ENCODE assay signal across 13 cellular contexts in the genomic region with DNA sequence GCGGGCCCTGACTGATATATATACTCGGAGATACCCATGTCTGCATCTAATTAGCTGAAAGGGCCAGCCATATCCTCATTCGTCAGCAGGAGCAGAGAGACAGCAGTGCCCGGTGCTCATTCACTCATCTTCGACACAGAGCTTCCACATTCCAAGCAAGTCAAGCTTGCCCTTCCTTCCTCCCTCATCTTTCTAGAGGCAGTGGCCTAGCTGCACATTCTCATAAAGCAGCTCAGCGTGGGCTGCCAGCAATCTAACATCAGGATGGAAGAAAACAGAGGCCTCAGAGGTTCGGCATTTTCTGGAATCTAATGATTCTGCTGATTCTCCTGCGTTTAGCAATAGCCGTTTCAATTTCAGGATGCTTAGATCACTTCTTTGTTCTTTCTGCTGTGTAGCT.
DNase-seq lines count a peak whose midpoint lies in the region; ATAC-seq, FAIRE-seq and TF ChIP-seq lines count a peak whose summit lies in the region.
"Had no signal": no experiment of that assay in that cellular context is flagged by ENCODE, and none has a peak within 500 bp of the region (broad histone marks: within the 10 kb centered on the region; RNA-seq: fewer than 3 reads in every experiment).

No MANE protein-coding gene starts in this region.

- intact Hi-C loops in K562 (cut with micrococcal nuclease), result no loop called here
- intact Hi-C loops in kidney (cut with DNase I), result loop anchor here (10.0 kb wide), 2 partner anchors 118 to 148 kb away; no protein-coding TSS in a partner anchor

- H3K9me1 ChIP-seq in K562 (ENCODE audit: control insufficient read depth, insufficient read depth, low read length), result no peaks in the 10 kb centered on the region

- TF ChIP-seq POLR2A in K562 (conservative IDR thresholded peaks at IDR 0.05), result no peak

- in situ Hi-C loops in K562 (cut with MboI), result loop anchor here (10.0 kb wide), 1 partner anchor 258 kb away; no protein-coding TSS in a partner anchor

- no TSS peak for BruUV-seq in K562 (replicated peaks; lab: Mats Ljungman, UMichigan)

- TF ChIP-seq EP300 in K562 (IDR thresholded peaks at IDR 0.05; ENCODE audit: low read length), result no peak

- no peak for FAIRE-seq in K562 (lab: Jason Lieb, UNC)
- no peak for FAIRE-seq in kidney (lab: Jason Lieb, UNC)

- no peak for TF ChIP-seq RAD21 in K562 (CRISPR knock-in tag; conservative IDR thresholded peaks at IDR 0.05 in 1 of 2, IDR thresholded peaks at IDR 0.05 in 1 of 2)

- peak overlapping the region; percentile 47; the same call in 1 of the 2 replicates for H2AFZ ChIP-seq in K562 (ENCODE audit: low read depth, low read length)

- no peak for TF ChIP-seq CTCF in K562 (IDR thresholded peaks at IDR 0.05 in 2 of 3, conservative IDR thresholded peaks at IDR 0.05 in 1 of 3; ENCODE audit: insufficient read depth in 2 of 3, low read depth in 1 of 3, low read length in 3 of 3)
- TF ChIP-seq CTCF in kidney (IDR thresholded peaks at IDR 0.05; ENCODE audit: borderline replicate concordance, extremely low read depth, insufficient read depth), result no peak

- ATAC-seq in K562 (no peak), GM18873 (IDR thresholded peaks at IDR 0.05; ENCODE audit: low FRiP score, unreplicated experiment) (no peak), GM21390 (IDR thresholded peaks at IDR 0.05; ENCODE audit: unreplicated experiment) (no peak), HG02571 (IDR thresholded peaks at IDR 0.05; ENCODE audit: unreplicated experiment) (no peak)

- H3K4me1 ChIP-seq in K562 (replicated peaks in 1 of 2; ENCODE audit: control insufficient read depth in 2 of 2, insufficient read depth in 2 of 2, low read length in 2 of 2), result peaks cover 10 to 37% of the 10 kb centered on the region in 2 experiments; a peak in 3 of 5 replicates
- H3K4me1 ChIP-seq in kidney (ENCODE audit: control insufficient read depth in 1 of 2, insufficient read depth in 1 of 2, low read depth in 1 of 2, low read length in 2 of 2), result peaks cover 33 to 38% of the 10 kb centered on the region in 2 donors
- H3K4me1 ChIP-seq: HAP-1 had no signal

- POLR2A ChIA-PET in K562 (lab: Yijun Ruan, JAX), result interaction anchor here (0.9 to 3.5 kb wide), 6 partner anchors 10 to 119 kb away, joined by 3 to 19 read pairs (median 3); a partner anchor contains a TSS

- H3K79me2 ChIP-seq in K562 (ENCODE audit: control insufficient read depth, insufficient read depth, low read length), result no peaks in the 10 kb centered on the region

- no peaks in the 10 kb centered on the region for H3K36me3 ChIP-seq in K562 (ENCODE audit: control insufficient read depth, insufficient read depth, low read length)
- no peaks in the 10 kb centered on the region for H3K36me3 ChIP-seq in kidney (ENCODE audit: control insufficient read depth in 1 of 2, insufficient read depth in 2 of 2, low read length in 2 of 2)
- H3K36me3 ChIP-seq: adrenal gland, HAP-1, neutrophil had no signal

- H3K9me3 ChIP-seq in K562 (replicated peaks; ENCODE audit: control insufficient read depth, insufficient read depth, low read depth, low read length) (no peaks in the 10 kb centered on the region), kidney (ENCODE audit: control insufficient read depth in 1 of 2, low read length in 2 of 2) (no peaks in the 10 kb centered on the region)
- H3K9me3 ChIP-seq: adrenal gland, HAP-1, neutrophil had no signal

- H3K9ac ChIP-seq in K562 (ENCODE audit: insufficient read depth in 1 of 2, low read depth in 2 of 2, low read length in 2 of 2) (peak overlapping the region in 1 of 2 experiments; percentile 12; a peak in 1 of 4 replicates), kidney (ENCODE audit: low read length in 2 of 2) (peak overlapping the region; percentile 2 to 37)

- no peak overlapping the region for H3K4me3 ChIP-seq in K562
- no peak overlapping the region for H3K4me3 ChIP-seq in kidney (ENCODE audit: low read length in 2 of 2)
- H3K4me3 ChIP-seq in skin epidermis, result no peak overlapping the region
- H3K4me3 ChIP-seq: adrenal gland, HAP-1 had no signal

- H3K27ac ChIP-seq in K562 (ENCODE audit: extremely low read depth, low read depth, low read length) (no peak overlapping the region), kidney (ENCODE audit: low read depth in 2 of 2, low read length in 2 of 2) (peak overlapping the region; percentile 81 to 91), skin epidermis (peak overlapping the region in 18 of 21 experiments; percentile 1 to 75 (median 50))
- H3K27ac ChIP-seq: neutrophil had no signal

- WGBS in K562 (ENCODE audit: insufficient coverage, low coverage, missing lambda C conversion rate), result 73% methylated on average over 9 of the region's 9 CpGs

- no peaks in the 10 kb centered on the region for H4K20me1 ChIP-seq in K562 (replicated peaks; ENCODE audit: control insufficient read depth, insufficient read depth, low read length)

- DNase-seq in EL (peak; percentile 81), K562 (ENCODE audit: extremely low read depth in 1 of 4, low spot score in 3 of 4) (no peak), kidney (peak; percentile 72), NCI-H748 (lab: John Stamatoyannopoulos, UW; ENCODE audit: unreplicated experiment) (no peak)
- DNase-seq: activated CD4-positive, alpha-beta T cell treated with anti-CD3 and anti-CD28 coated beads, Interleukin-2, amount 50 U/mL, for 48 hours; NCI-H187 treated with DMSO at 0.1 percent for 48 hours had no signal

- H3K4me2 ChIP-seq in K562 (ENCODE audit: insufficient read depth, low read length), result no peak overlapping the region

- H3K27me3 ChIP-seq in K562 (ENCODE audit: control insufficient read depth in 2 of 2, insufficient read depth in 2 of 2, low read length in 2 of 2), result no peaks in the 10 kb centered on the region
- H3K27me3 ChIP-seq: adrenal gland, neutrophil had no signal

- CTCF ChIA-PET in K562 (lab: Yijun Ruan, JAX; ENCODE audit: low intra/inter-chr PET ratio), result no interaction called here

TF ChIP-seq in K562, 482 proteins besides CTCF, POLR2A, EP300 and RAD21:
- TF ChIP-seq DMBX1 (CRISPR knock-in tag; IDR thresholded peaks at IDR 0.05; ENCODE audit: borderline replicate concordance) (no peak), BRD4 (IDR thresholded peaks at IDR 0.05) (no peak), SAFB (IDR thresholded peaks at IDR 0.05; ENCODE audit: borderline replicate concordance, low read depth, low read length) (no peak), NFE2L1 (tag; IDR thresholded peaks at IDR 0.05; ENCODE audit: borderline replicate concordance, low read depth) (no peak), RCOR1 (IDR thresholded peaks at IDR 0.05; ENCODE audit: borderline replicate concordance in 1 of 2, low read depth in 2 of 2, low read length in 2 of 2) (no peak), ZNF24 (IDR thresholded peaks at IDR 0.05) (no peak), ZNF232 (CRISPR knock-in tag; IDR thresholded peaks at IDR 0.05) (no peak), KLF6 (CRISPR knock-in tag; IDR thresholded peaks at IDR 0.05; ENCODE audit: borderline replicate concordance) (no peak), NFE2 (IDR thresholded peaks at IDR 0.05; ENCODE audit: low read depth) (no peak), POLR3A (IDR thresholded peaks at IDR 0.05; ENCODE audit: borderline replicate concordance, extremely low read depth, insufficient read depth, insufficient read length) (no peak), ZNF431 (CRISPR knock-in tag; IDR thresholded peaks at IDR 0.05) (no peak), KDM2B (CRISPR knock-in tag; IDR thresholded peaks at IDR 0.05) (no peak)
- TF ChIP-seq, protein P1, sequence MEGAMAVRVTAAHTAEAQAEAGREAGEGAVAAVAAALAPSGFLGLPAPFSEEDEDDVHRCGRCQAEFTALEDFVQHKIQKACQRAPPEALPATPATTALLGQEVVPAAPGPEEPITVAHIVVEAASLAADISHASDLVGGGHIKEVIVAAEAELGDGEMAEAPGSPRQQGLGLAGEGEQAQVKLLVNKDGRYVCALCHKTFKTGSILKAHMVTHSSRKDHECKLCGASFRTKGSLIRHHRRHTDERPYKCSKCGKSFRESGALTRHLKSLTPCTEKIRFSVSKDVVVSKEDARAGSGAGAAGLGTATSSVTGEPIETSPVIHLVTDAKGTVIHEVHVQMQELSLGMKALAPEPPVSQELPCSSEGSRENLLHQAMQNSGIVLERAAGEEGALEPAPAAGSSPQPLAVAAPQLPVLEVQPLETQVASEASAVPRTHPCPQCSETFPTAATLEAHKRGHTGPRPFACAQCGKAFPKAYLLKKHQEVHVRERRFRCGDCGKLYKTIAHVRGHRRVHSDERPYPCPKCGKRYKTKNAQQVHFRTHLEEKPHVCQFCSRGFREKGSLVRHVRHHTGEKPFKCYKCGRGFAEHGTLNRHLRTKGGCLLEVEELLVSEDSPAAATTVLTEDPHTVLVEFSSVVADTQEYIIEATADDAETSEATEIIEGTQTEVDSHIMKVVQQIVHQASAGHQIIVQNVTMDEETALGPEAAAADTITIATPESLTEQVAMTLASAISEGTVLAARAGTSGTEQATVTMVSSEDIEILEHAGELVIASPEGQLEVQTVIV (CRISPR knock-in tag; IDR thresholded peaks at IDR 0.05; ENCODE audit: borderline replicate concordance), result no peak
- TF ChIP-seq, protein P2, sequence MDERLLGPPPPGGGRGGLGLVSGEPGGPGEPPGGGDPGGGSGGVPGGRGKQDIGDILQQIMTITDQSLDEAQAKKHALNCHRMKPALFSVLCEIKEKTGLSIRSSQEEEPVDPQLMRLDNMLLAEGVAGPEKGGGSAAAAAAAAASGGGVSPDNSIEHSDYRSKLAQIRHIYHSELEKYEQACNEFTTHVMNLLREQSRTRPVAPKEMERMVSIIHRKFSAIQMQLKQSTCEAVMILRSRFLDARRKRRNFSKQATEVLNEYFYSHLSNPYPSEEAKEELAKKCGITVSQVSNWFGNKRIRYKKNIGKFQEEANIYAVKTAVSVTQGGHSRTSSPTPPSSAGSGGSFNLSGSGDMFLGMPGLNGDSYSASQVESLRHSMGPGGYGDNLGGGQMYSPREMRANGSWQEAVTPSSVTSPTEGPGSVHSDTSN (CRISPR knock-in tag; IDR thresholded peaks at IDR 0.05; ENCODE audit: low read depth), result no peak
- TF ChIP-seq, protein P2 (tag; conservative IDR thresholded peaks at IDR 0.05; ENCODE audit: low read depth), result no peak

Comparison
In these comparisons a context has a peak if more than half of its experiments do, and no peak if none do; other contexts are left out.
1. DNase-seq: peak in EL (single experiment) and kidney (single experiment); none in K562 (0 of 4) and NCI-H748 (single experiment).